ENCODE assay signal across 34 cellular contexts in the genomic region with DNA sequence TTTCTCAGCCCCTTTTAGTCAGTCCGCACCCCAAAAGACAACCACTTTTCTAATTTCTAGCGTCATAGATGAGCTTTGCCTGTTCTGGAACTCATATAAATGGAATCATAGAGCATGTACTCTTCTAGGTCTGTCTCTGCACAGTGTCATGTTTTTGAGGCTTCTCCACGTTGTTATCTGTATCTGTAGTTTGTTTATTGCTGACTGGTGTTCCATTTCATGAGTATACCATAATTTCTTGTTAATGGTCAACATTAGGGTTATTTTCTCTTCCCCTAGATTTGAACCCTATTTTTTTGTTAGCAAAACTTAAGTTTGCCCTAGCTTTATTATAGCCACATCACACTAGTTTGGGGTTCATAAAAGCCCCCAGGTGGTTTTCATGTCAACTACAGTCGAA. TPM values are rescaled to one million over a fixed set of nuclear protein-coding genes. Genes with fewer than 3 reads are reported as not detected.
"Had no signal": no experiment of that assay in that cellular context is flagged by ENCODE, and none has a peak within 500 bp of the region (broad histone marks: within the 10 kb centered on the region; RNA-seq: fewer than 3 reads in every experiment).

No MANE protein-coding gene starts in this region.

- H3K4me1 ChIP-seq: ascending aorta had no signal

- H3K27ac ChIP-seq: ascending aorta, cardiac muscle cell had no signal

- DNase-seq: activated B cell treated with CpG ODN at 0.5 μM for 24 hours; activated CD4-positive, alpha-beta memory T cell treated with anti-CD3 and anti-CD28 coated beads for 36 hours; activated CD4-positive, alpha-beta T cell treated with anti-CD3 and anti-CD28 coated beads for 4 hours; activated CD4-positive, alpha-beta T cell treated with anti-CD3 and anti-CD28 coated beads, Interleukin-2, amount 10 ng/mL, durations not matched to agents 24 days and 14 days; activated CD4-positive, alpha-beta T cell treated with anti-CD3 and anti-CD28 coated beads, Interleukin-2, amount 50 U/mL, for 1 hour; activated CD4-positive, alpha-beta T cell treated with anti-CD3 and anti-CD28 coated beads, Interleukin-2, amount 50 U/mL, for 4 hours; activated CD4-positive, CD25-positive, alpha-beta regulatory T cell treated with anti-CD3 and anti-CD28 coated beads, Interleukin-2, amount 50 U/mL, for 72 hours; activated CD8-positive, alpha-beta memory T cell treated with anti-CD3 and anti-CD28 coated beads for 24 hours; activated CD8-positive, alpha-beta memory T cell treated with anti-CD3 and anti-CD28 coated beads, Interleukin-2, amount 10 ng/mL, durations not matched to agents 7 days and 5 days; activated CD8-positive, alpha-beta T cell treated with anti-CD3 and anti-CD28 coated beads, Interleukin-2, amount 10 ng/mL, durations not matched to agents 7 days and 5 days; activated effector memory CD4-positive, alpha-beta T cell treated with Interleukin-2 at 50 U/mL for 16 hours; activated gamma-delta T cell; activated naive CD4-positive, alpha-beta T cell treated with anti-CD3 and anti-CD28 coated beads, Interleukin-2, amount 10 ng/mL, durations not matched to agents 7 days and 5 days; activated naive CD4-positive, alpha-beta T cell treated with Interleukin-2 at 50 U/mL for 16 hours; activated naive CD8-positive, alpha-beta T cell treated with anti-CD3 and anti-CD28 coated beads, Interleukin-2, amount 10 ng/mL, durations not matched to agents 7 days and 5 days; activated naive CD8-positive, alpha-beta T cell treated with anti-CD3 and anti-CD28 coated beads, Interleukin-2, amount 50 U/mL, for 24 hours; activated T-cell treated with anti-CD3 and anti-CD28 coated beads, Interleukin-2, amount 50 U/mL, for 24 hours; activated T-cell treated with anti-CD3 and anti-CD28 coated beads, Interleukin-2, amount 50 U/mL, for 48 hours; amygdala; anterior cingulate cortex; caudate nucleus; cerebellar nuclear complex; T-cell; T-helper 17 cell had no signal

- H3K4me1 Mint-ChIP-seq: activated B cell treated with CpG ODN at 0.5 μM for 24 hours; activated CD4-positive, alpha-beta T cell treated with anti-CD3 and anti-CD28 coated beads, Interleukin-2, amount 10 ng/mL, durations not matched to agents 24 days and 14 days; activated CD8-positive, alpha-beta memory T cell treated with anti-CD3 and anti-CD28 coated beads, Interleukin-2, amount 10 ng/mL, durations not matched to agents 7 days and 5 days; activated naive CD4-positive, alpha-beta T cell treated with anti-CD3 and anti-CD28 coated beads, Interleukin-2, amount 10 ng/mL, durations not matched to agents 7 days and 5 days; activated naive CD4-positive, alpha-beta T cell treated with anti-CD3 and anti-CD28 coated beads, Interleukin-2, amount 50 U/mL, for 24 hours; activated naive CD8-positive, alpha-beta T cell treated with anti-CD3 and anti-CD28 coated beads, Interleukin-2, amount 10 ng/mL, durations not matched to agents 7 days and 5 days; activated naive CD8-positive, alpha-beta T cell treated with anti-CD3 and anti-CD28 coated beads, Interleukin-2, amount 50 U/mL, for 24 hours; brain; central memory CD8-positive, alpha-beta T cell; T-cell had no signal

- H3K27me3 ChIP-seq: ascending aorta, cardiac muscle cell had no signal

- H3K9me3 Mint-ChIP-seq: activated naive CD4-positive, alpha-beta T cell treated with anti-CD3 and anti-CD28 coated beads, Interleukin-2, amount 50 U/mL, for 24 hours; activated naive CD8-positive, alpha-beta T cell treated with anti-CD3 and anti-CD28 coated beads, Interleukin-2, amount 50 U/mL, for 24 hours; activated T-cell treated with anti-CD3 and anti-CD28 coated beads, Interleukin-2, amount 50 U/mL, for 24 hours; central memory CD8-positive, alpha-beta T cell had no signal

- H3K4me3 Mint-ChIP-seq: activated B cell treated with CpG ODN at 0.5 μM for 24 hours; activated CD4-positive, alpha-beta memory T cell treated with anti-CD3 and anti-CD28 coated beads for 36 hours; activated CD4-positive, alpha-beta T cell treated with anti-CD3 and anti-CD28 coated beads, Interleukin-2, amount 10 ng/mL, durations not matched to agents 24 days and 14 days; activated CD8-positive, alpha-beta memory T cell treated with anti-CD3 and anti-CD28 coated beads, Interleukin-2, amount 10 ng/mL, durations not matched to agents 7 days and 5 days; activated CD8-positive, alpha-beta T cell treated with anti-CD3 and anti-CD28 coated beads, Interleukin-2, amount 10 ng/mL, durations not matched to agents 7 days and 5 days; activated naive CD4-positive, alpha-beta T cell treated with anti-CD3 and anti-CD28 coated beads, Interleukin-2, amount 10 ng/mL, durations not matched to agents 7 days and 5 days; activated naive CD4-positive, alpha-beta T cell treated with anti-CD3 and anti-CD28 coated beads, Interleukin-2, amount 50 U/mL, for 24 hours; activated naive CD8-positive, alpha-beta T cell; activated naive CD8-positive, alpha-beta T cell treated with anti-CD3 and anti-CD28 coated beads, Interleukin-2, amount 10 ng/mL, durations not matched to agents 7 days and 5 days; activated naive CD8-positive, alpha-beta T cell treated with anti-CD3 and anti-CD28 coated beads, Interleukin-2, amount 50 U/mL, for 24 hours; activated T-cell treated with anti-CD3 and anti-CD28 coated beads, Interleukin-2, amount 50 U/mL, for 24 hours; brain; central memory CD8-positive, alpha-beta T cell; T-cell; T-helper 17 cell had no signal

- H3K4me3 ChIP-seq: ascending aorta, cardiac muscle cell had no signal

- H3K9me3 ChIP-seq: ascending aorta had no signal

- H3K27me3 Mint-ChIP-seq: activated B cell treated with CpG ODN at 0.5 μM for 24 hours; activated CD4-positive, alpha-beta memory T cell treated with anti-CD3 and anti-CD28 coated beads for 36 hours; activated CD4-positive, alpha-beta T cell treated with anti-CD3 and anti-CD28 coated beads, Interleukin-2, amount 10 ng/mL, durations not matched to agents 24 days and 14 days; activated CD8-positive, alpha-beta memory T cell treated with anti-CD3 and anti-CD28 coated beads, Interleukin-2, amount 10 ng/mL, durations not matched to agents 7 days and 5 days; activated naive CD4-positive, alpha-beta T cell treated with anti-CD3 and anti-CD28 coated beads, Interleukin-2, amount 50 U/mL, for 24 hours; activated naive CD8-positive, alpha-beta T cell; activated naive CD8-positive, alpha-beta T cell treated with anti-CD3 and anti-CD28 coated beads, Interleukin-2, amount 10 ng/mL, durations not matched to agents 7 days and 5 days; activated naive CD8-positive, alpha-beta T cell treated with anti-CD3 and anti-CD28 coated beads, Interleukin-2, amount 50 U/mL, for 24 hours; activated T-cell treated with anti-CD3 and anti-CD28 coated beads, Interleukin-2, amount 50 U/mL, for 24 hours; central memory CD8-positive, alpha-beta T cell; T-cell; T-helper 17 cell had no signal

- FAIRE-seq: bronchial epithelial cell, TTC549 had no signal

- ATAC-seq: activated CD8-positive, alpha-beta memory T cell treated with anti-CD3 and anti-CD28 coated beads, Interleukin-2, amount 10 ng/mL, durations not matched to agents 7 days and 5 days; activated CD8-positive, alpha-beta T cell treated with anti-CD3 and anti-CD28 coated beads, Interleukin-2, amount 10 ng/mL, durations not matched to agents 7 days and 5 days; activated naive CD8-positive, alpha-beta T cell treated with anti-CD3 and anti-CD28 coated beads, Interleukin-2, amount 50 U/mL, for 24 hours; T-cell; T-helper 17 cell had no signal

- H3K27ac Mint-ChIP-seq: activated B cell treated with CpG ODN at 0.5 μM for 24 hours; activated CD4-positive, alpha-beta memory T cell treated with anti-CD3 and anti-CD28 coated beads for 36 hours; activated CD4-positive, alpha-beta T cell treated with anti-CD3 and anti-CD28 coated beads, Interleukin-2, amount 10 ng/mL, durations not matched to agents 24 days and 14 days; activated CD8-positive, alpha-beta memory T cell treated with anti-CD3 and anti-CD28 coated beads, Interleukin-2, amount 10 ng/mL, durations not matched to agents 7 days and 5 days; activated CD8-positive, alpha-beta T cell treated with anti-CD3 and anti-CD28 coated beads, Interleukin-2, amount 10 ng/mL, durations not matched to agents 7 days and 5 days; activated naive CD4-positive, alpha-beta T cell treated with anti-CD3 and anti-CD28 coated beads, Interleukin-2, amount 10 ng/mL, durations not matched to agents 7 days and 5 days; activated naive CD4-positive, alpha-beta T cell treated with anti-CD3 and anti-CD28 coated beads, Interleukin-2, amount 50 U/mL, for 24 hours; activated naive CD8-positive, alpha-beta T cell; activated naive CD8-positive, alpha-beta T cell treated with anti-CD3 and anti-CD28 coated beads, Interleukin-2, amount 10 ng/mL, durations not matched to agents 7 days and 5 days; activated naive CD8-positive, alpha-beta T cell treated with anti-CD3 and anti-CD28 coated beads, Interleukin-2, amount 50 U/mL, for 24 hours; activated T-cell treated with anti-CD3 and anti-CD28 coated beads, Interleukin-2, amount 50 U/mL, for 24 hours; activated T-helper 2 cell treated with anti-CD3 and anti-CD28 coated beads, Interferon-gamma antibody, Interleukin-2, Interleukin-4, amounts not matched to agents 10 μg/mL and 5 μg/mL and 100 μg/mL, durations not matched to agents 14 hours and 24 hours and 36 hours; brain; T-cell; T-helper 17 cell had no signal

RNA-seq across cellular contexts. Expression of gene SGK2, which starts 16.2 kb away (rescaled TPM):
- total RNA-seq: T-helper 1 cell treated with Interleukin-12 subunit alpha and Interleukin-12 subunit beta and Interleukin-4 antibody, amounts not matched to agents 30 ng/mL and 1 ng/mL, for 36 hours had no signal
- polyA plus RNA-seq: cardiac muscle cell had no signal
